ENCODE assay signal across 27 cellular contexts in the genomic region with DNA sequence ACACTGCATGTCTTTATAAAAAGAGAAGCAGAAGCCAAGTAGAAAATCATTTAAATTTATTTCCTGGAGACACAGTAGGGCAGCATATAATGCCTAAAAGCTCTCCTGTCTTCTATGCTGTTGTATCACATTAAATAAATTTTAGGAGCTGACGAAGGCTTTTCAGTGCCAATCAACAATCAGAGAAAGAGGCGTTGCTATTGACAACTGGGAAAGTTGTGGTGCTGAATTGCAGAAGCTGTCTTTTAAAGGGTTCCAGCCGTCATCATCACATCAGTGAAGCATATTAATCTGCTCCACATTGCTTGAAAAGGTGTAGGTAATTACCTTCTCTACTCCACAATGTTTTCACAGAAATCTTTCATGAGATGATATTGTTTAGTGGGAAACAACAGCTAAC.
"Had no signal": no experiment of that assay in that cellular context is flagged by ENCODE, and none has a peak within 500 bp of the region (broad histone marks: within the 10 kb centered on the region; RNA-seq: fewer than 3 reads in every experiment).

No MANE protein-coding gene starts in this region.

- H3K4me3 ChIP-seq: adrenal gland, body of pancreas, breast epithelium, SJSA1 had no signal

- DNase-seq: activated B cell treated with CpG ODN at 0.5 μM for 24 hours; activated CD4-positive, alpha-beta memory T cell treated with anti-CD3 and anti-CD28 coated beads for 36 hours; activated CD4-positive, alpha-beta T cell treated with anti-CD3 and anti-CD28 coated beads for 4 hours; activated CD4-positive, alpha-beta T cell treated with anti-CD3 and anti-CD28 coated beads, Interleukin-2, amount 50 U/mL, for 1 hour; activated CD4-positive, CD25-positive, alpha-beta regulatory T cell treated with anti-CD3 and anti-CD28 coated beads, Interleukin-2, amount 50 U/mL, for 72 hours; activated CD8-positive, alpha-beta memory T cell treated with anti-CD3 and anti-CD28 coated beads, Interleukin-2, amount 50 U/mL, for 4 hours; activated gamma-delta T cell treated with Interleukin-2 at 50 U/mL for 16 hours; activated naive CD4-positive, alpha-beta T cell treated with anti-CD3 and anti-CD28 coated beads for 36 hours; activated T-cell treated with anti-CD3 and anti-CD28 coated beads for 4 hours; activated T-cell treated with anti-CD3 and anti-CD28 coated beads, Interleukin-2, amount 50 U/mL, for 4 hours; adrenal gland; body of pancreas; NCI-H1092 treated with DMSO at 0.1 percent for 48 hours; NCI-H146; NCI-H1930; NCI-H2107; NCI-H226; NCI-H510A; NCI-H526; SHP77; T-helper 1 cell; T-helper 2 cell; T-helper 9 cell had no signal

- H3K4me1 ChIP-seq: adrenal gland, body of pancreas, breast epithelium, SJSA1 had no signal

- H3K36me3 ChIP-seq: adrenal gland, breast epithelium, SJSA1 had no signal

- H3K9me3 ChIP-seq: adrenal gland, body of pancreas, breast epithelium, SJSA1 had no signal

- H3K4me2 ChIP-seq: KMS-11 had no signal

- H3K27ac ChIP-seq: adrenal gland, body of pancreas, breast epithelium, KMS-11, SJSA1, VCaP had no signal

- H3K27me3 ChIP-seq: adrenal gland, body of pancreas, breast epithelium, SJSA1 had no signal

- H3K9ac ChIP-seq: KMS-11 had no signal
